ENCODE assay signal across 40 cellular contexts in the genomic region with DNA sequence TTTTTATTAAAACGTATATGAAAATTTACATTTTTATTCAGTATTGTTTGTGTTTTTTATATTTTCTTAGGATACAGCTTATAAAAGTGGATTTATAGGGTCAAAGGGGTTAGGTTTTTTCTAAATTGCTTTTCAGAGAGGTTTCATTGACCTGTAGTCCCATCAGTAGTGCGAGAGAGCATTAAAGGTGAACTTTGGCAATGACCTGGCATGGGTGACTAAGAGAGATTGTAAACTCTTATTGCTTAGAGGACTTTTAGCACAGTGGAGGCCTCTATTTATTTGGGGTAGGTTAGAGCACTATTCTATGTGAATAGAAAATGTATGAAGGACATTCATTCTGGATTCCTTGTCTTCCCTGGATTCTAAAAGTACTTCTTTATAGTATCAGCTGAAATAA. TPM values are rescaled to one million over a fixed set of nuclear protein-coding genes. Genes with fewer than 3 reads are reported as not detected.
"Had no signal": no experiment of that assay in that cellular context is flagged by ENCODE, and none has a peak within 500 bp of the region (broad histone marks: within the 10 kb centered on the region; RNA-seq: fewer than 3 reads in every experiment).

No MANE protein-coding gene starts in this region.

- H3K36me3 ChIP-seq: adrenal gland, ascending aorta, brain microvascular endothelial cell, breast epithelium, cardiac muscle cell had no signal

- ATAC-seq: activated naive CD4-positive, alpha-beta T cell treated with anti-CD3 and anti-CD28 coated beads, Interleukin-2, amount 50 U/mL, for 72 hours; activated naive CD8-positive, alpha-beta T cell treated with anti-CD3 and anti-CD28 coated beads, Interleukin-2, amount 50 U/mL, for 24 hours; activated T-cell treated with anti-CD3 and anti-CD28 coated beads, Interleukin-2, amount 50 U/mL, for 4 hours; activated T-cell treated with anti-CD3 and anti-CD28 coated beads, Interleukin-2, amount 50 U/mL, for 72 hours; activated T-helper 17 cell treated with anti-CD3 and anti-CD28 coated beads, Interleukin-2, amount 50 U/mL, for 72 hours; body of pancreas had no signal

- FAIRE-seq: astrocyte, bronchial epithelial cell had no signal

- H3K9me3 ChIP-seq: adrenal gland, ascending aorta, body of pancreas, breast epithelium had no signal

- H3K4me1 ChIP-seq: breast epithelium had no signal

- H3K4me3 ChIP-seq: adrenal gland, ascending aorta, body of pancreas, breast epithelium, cardiac muscle cell had no signal

- H3K27ac ChIP-seq: adrenal gland, ascending aorta, body of pancreas, brain microvascular endothelial cell, breast epithelium, cardiac muscle cell had no signal

- DNase-seq: activated effector memory CD4-positive, alpha-beta T cell treated with anti-CD3 and anti-CD28 coated beads, Interleukin-2, amount 50 U/mL, for 16 hours; activated effector memory CD4-positive, alpha-beta T cell treated with Interleukin-2 at 50 U/mL for 16 hours; activated gamma-delta T cell; activated gamma-delta T cell treated with Interleukin-2 at 50 U/mL for 16 hours; activated naive CD4-positive, alpha-beta T cell; activated naive CD4-positive, alpha-beta T cell treated with anti-CD3 and anti-CD28 coated beads for 36 hours; activated naive CD4-positive, alpha-beta T cell treated with anti-CD3 and anti-CD28 coated beads, Interleukin-2, amount 10 ng/mL, durations not matched to agents 7 days and 5 days; activated naive CD4-positive, alpha-beta T cell treated with anti-CD3 and anti-CD28 coated beads, Interleukin-2, amount 50 U/mL, for 16 hours; activated naive CD4-positive, alpha-beta T cell treated with Interleukin-2 at 50 U/mL for 16 hours; activated naive CD8-positive, alpha-beta T cell treated with anti-CD3 and anti-CD28 coated beads for 36 hours; activated naive CD8-positive, alpha-beta T cell treated with anti-CD3 and anti-CD28 coated beads, Interleukin-2, amount 10 ng/mL, durations not matched to agents 7 days and 5 days; activated naive CD8-positive, alpha-beta T cell treated with anti-CD3 and anti-CD28 coated beads, Interleukin-2, amount 50 U/mL, for 24 hours; activated T-cell treated with anti-CD3 and anti-CD28 coated beads for 4 hours; activated T-cell treated with anti-CD3 and anti-CD28 coated beads, Interleukin-2, amount 50 U/mL, for 1 hour; activated T-cell treated with anti-CD3 and anti-CD28 coated beads, Interleukin-2, amount 50 U/mL, for 24 hours; activated T-cell treated with anti-CD3 and anti-CD28 coated beads, Interleukin-2, amount 50 U/mL, for 4 hours; activated T-cell treated with anti-CD3 and anti-CD28 coated beads, Interleukin-2, amount 50 U/mL, for 48 hours; activated T-cell treated with anti-CD3 and anti-CD28 coated beads, Interleukin-2, amount 50 U/mL, for 72 hours; adrenal gland; amniotic stem cell; amygdala; anterior cingulate cortex; aorta; body of pancreas; brain microvascular endothelial cell; caudate nucleus; central memory CD4-positive, alpha-beta T cell; cerebellar nuclear complex had no signal

- H3K27me3 ChIP-seq: adrenal gland, ascending aorta, body of pancreas, brain microvascular endothelial cell, breast epithelium, cardiac muscle cell had no signal

RNA-seq across cellular contexts. Expression of gene TNP1, which starts 16.0 kb away (rescaled TPM):
- total RNA-seq: activated naive CD4-positive, alpha-beta T cell treated with anti-CD3 and anti-CD28 coated beads for 36 hours; activated naive CD4-positive, alpha-beta T cell treated with anti-CD3 and anti-CD28 coated beads, Interleukin-2, amount 50 U/mL, for 72 hours; activated naive CD8-positive, alpha-beta T cell treated with anti-CD3 and anti-CD28 coated beads for 36 hours; activated naive CD8-positive, alpha-beta T cell treated with anti-CD3 and anti-CD28 coated beads, Interleukin-2, amount 10 ng/mL, durations not matched to agents 7 days and 5 days; activated T-cell treated with anti-CD3 and anti-CD28 coated beads, Interleukin-2, amount 50 U/mL, for 4 hours; activated T-cell treated with anti-CD3 and anti-CD28 coated beads, Interleukin-2, amount 50 U/mL, for 72 hours; activated T-helper 1 cell treated with anti-CD3 and anti-CD28 coated beads, Interleukin-12 subunit alpha, Interleukin-12 subunit beta, Interleukin-2, Interleukin-4 antibody, amounts not matched to agents 30 ng/mL and 10 ng/mL and 1 ng/mL, durations not matched to agents 14 hours and 24 hours and 36 hours; activated T-helper 17 cell treated with anti-CD3 and anti-CD28 coated beads, Interleukin-2, amount 50 U/mL, for 72 hours; activated T-helper 2 cell treated with anti-CD3 and anti-CD28 coated beads, Interferon-gamma antibody, Interleukin-2, Interleukin-4, amounts not matched to agents 10 μg/mL and 5 μg/mL and 100 μg/mL, durations not matched to agents 14 hours and 24 hours and 36 hours; adrenal gland; aorta; ascending aorta; astrocyte; body of pancreas; breast epithelium; bronchial epithelial cell; cardiac muscle cell; cardiac septum; cerebellum had no signal
- polyA plus RNA-seq: adipose tissue, adrenal gland, aorta, cardiac muscle cell had no signal
